1 cellular context compared by ENCODE assay signal in the genomic region with DNA sequence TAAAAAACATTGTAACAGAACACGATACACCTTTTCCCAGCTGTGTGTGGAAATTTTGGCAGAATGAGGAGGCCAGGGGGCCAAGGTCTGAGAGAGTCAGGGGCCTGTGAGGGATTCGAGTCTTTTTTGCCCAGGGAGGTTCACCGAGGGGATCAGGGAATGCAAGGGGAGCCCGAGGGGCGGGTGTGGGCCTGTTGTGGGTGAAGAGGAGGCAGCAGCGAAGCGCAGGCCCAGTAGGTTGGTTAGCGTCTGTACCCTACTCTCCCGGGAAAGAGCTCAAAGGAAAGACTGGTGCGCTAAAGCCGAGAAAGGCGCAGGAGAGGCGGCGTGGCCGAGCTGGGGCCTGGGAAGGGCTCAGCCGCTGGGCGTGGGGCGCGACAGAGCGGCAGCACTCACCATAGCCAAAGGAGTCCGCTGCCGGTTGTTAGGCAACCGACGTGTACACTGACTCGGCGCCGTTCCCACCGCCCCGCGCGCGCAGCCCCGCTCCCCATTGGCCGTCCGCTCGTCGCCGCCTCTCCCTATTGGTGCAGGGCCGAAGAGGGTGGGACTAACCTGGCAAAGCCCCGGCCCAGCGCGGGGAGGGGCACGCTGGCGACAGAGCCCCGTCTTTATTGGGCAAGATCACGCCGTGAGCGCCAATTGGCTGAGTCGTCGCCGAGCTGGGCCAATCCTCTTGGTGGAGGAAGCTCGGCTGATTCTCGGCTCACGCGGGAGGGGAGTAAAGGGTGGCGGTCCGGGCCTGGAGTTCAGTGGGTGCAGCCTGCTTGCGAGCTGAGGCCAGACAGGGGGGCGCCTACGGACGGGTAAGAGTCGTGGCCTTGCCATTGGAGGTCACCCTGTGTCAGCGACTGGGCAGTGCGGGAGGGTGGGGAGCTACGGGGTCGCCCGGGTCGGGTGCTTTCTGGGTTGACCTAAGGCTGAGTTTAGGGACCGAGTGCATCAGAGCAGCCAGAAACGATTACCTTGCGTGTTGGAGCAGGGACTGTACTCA.
TF ChIP-seq lines count a peak whose summit lies in the region.

A gene (minus strand): TSS at position 446 of the 994 bp plus-strand sequence. CDS start 47 bp downstream, at position 399.
A gene (plus strand): TSS at position 752 of the 994 bp plus-strand sequence. CDS start 15,262 bp downstream, outside the sequence.

TF ChIP-seq in HCT116, 20 proteins besides CTCF, POLR2A, EP300 and RAD21 (continued from another document):
- TF ChIP-seq, protein P1, sequence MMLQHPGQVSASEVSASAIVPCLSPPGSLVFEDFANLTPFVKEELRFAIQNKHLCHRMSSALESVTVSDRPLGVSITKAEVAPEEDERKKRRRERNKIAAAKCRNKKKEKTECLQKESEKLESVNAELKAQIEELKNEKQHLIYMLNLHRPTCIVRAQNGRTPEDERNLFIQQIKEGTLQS (IDR thresholded peaks at IDR 0.05) = no peak
- no peak for TF ChIP-seq ZFX (IDR thresholded peaks at IDR 0.05)
- TF ChIP-seq, protein P2, sequence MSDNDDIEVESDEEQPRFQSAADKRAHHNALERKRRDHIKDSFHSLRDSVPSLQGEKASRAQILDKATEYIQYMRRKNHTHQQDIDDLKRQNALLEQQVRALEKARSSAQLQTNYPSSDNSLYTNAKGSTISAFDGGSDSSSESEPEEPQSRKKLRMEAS (IDR thresholded peaks at IDR 0.05) = peak; percentile 8; the same call in 1 of the 2 replicates
- no peak for TF ChIP-seq FOSL1 (IDR thresholded peaks at IDR 0.05; ENCODE audit: low read depth)
- TF ChIP-seq SRF (IDR thresholded peaks at IDR 0.05; ENCODE audit: low read depth) = no peak
- no peak for TF ChIP-seq EGR1 (IDR thresholded peaks at IDR 0.05; ENCODE audit: low read depth)
- TF ChIP-seq POLR2AphosphoS5 (IDR thresholded peaks at IDR 0.05; ENCODE audit: low read depth, low read length) = peak; percentile 68
- no peak for TF ChIP-seq JUND (IDR thresholded peaks at IDR 0.05)
- no peak for TF ChIP-seq TCF7L2 (IDR thresholded peaks at IDR 0.05; ENCODE audit: borderline replicate concordance, extremely low read depth, insufficient read depth, insufficient read length)
- peak; percentile 93 for TF ChIP-seq SP1 (IDR thresholded peaks at IDR 0.05; ENCODE audit: low read depth)
- no peak for TF ChIP-seq YY1 (IDR thresholded peaks at IDR 0.05; ENCODE audit: extremely low read depth, insufficient replicate concordance, low read depth, low read length)
- TF ChIP-seq EZH2phosphoT487 (IDR thresholded peaks at IDR 0.05; ENCODE audit: borderline replicate concordance) = no peak
